17 cellular contexts compared by ENCODE assay signal in genomic region chr3:105830836-105831235, GRCh38. TPM values are rescaled to one million over a fixed set of nuclear protein-coding genes. Genes with fewer than 3 reads are reported as not detected.
A peak's percentile ranks its signal among the peaks of the same experiment; 100 is the strongest.
DNase-seq lines count a peak whose midpoint lies in the region; ATAC-seq, FAIRE-seq and TF ChIP-seq lines count a peak whose summit lies in the region.
"Had no signal": no experiment of that assay in that cellular context is flagged by ENCODE, and none has a peak within 500 bp of the region (broad histone marks: within the 10 kb centered on the region; RNA-seq: fewer than 3 reads in every experiment).

No MANE protein-coding gene starts in this region.

- H3K9me2 ChIP-seq in DOHH2 (replicated peaks; ENCODE audit: control insufficient read depth, low read length), result no peaks in the 10 kb centered on the region

- H3K9me3 Mint-ChIP-seq in activated B cell treated with CpG ODN at 0.5 μM for 24 hours (no peaks in the 10 kb centered on the region), glutamatergic neuron (ENCODE audit: unreplicated experiment) (no peaks in the 10 kb centered on the region)
- H3K9me3 Mint-ChIP-seq: type B pancreatic cell had no signal

- peaks cover 8% of the 10 kb centered on the region; the same call in 1 of the 2 replicates for H3K4me1 ChIP-seq in BLaER1
- peaks cover 76% of the 10 kb centered on the region for H3K4me1 ChIP-seq in DOHH2 (ENCODE audit: control insufficient read depth, low read length)

- H3K4me3 Mint-ChIP-seq in activated B cell treated with CpG ODN at 0.5 μM for 24 hours (peak overlapping the region; percentile 48), glutamatergic neuron (ENCODE audit: unreplicated experiment) (no peak overlapping the region)
- H3K4me3 Mint-ChIP-seq: type B pancreatic cell had no signal

- H3K36me3 ChIP-seq in BLaER1 (peaks cover 13% of the 10 kb centered on the region), DOHH2 (ENCODE audit: control insufficient read depth, low read length) (peaks cover 36% of the 10 kb centered on the region)

- H3K79me2 ChIP-seq in DOHH2 (ENCODE audit: control insufficient read depth, low read length), result peaks cover 41% of the 10 kb centered on the region

- H3K27me3 ChIP-seq in BLaER1 (no peaks in the 10 kb centered on the region), DOHH2 (ENCODE audit: control insufficient read depth, low read length) (no peaks in the 10 kb centered on the region)

- H3K27ac Mint-ChIP-seq in activated B cell treated with CpG ODN at 0.5 μM for 24 hours, result peak overlapping the region; percentile 67
- peak overlapping the region; percentile 19 for H3K27ac Mint-ChIP-seq in glutamatergic neuron (ENCODE audit: unreplicated experiment)

- H3K27me3 Mint-ChIP-seq in activated B cell treated with CpG ODN at 0.5 μM for 24 hours, result no peaks in the 10 kb centered on the region
- peaks cover 4% of the 10 kb centered on the region for H3K27me3 Mint-ChIP-seq in glutamatergic neuron (ENCODE audit: unreplicated experiment)
- H3K27me3 Mint-ChIP-seq: type B pancreatic cell had no signal

- CTCF ChIA-PET in activated B cell treated with CpG ODN at 0.5 μM for 24 hours (lab: Charles Lee), result no interaction called here

- H4K20me1 ChIP-seq in BLaER1, result no peaks in the 10 kb centered on the region
- H4K20me1 ChIP-seq in DOHH2 (ENCODE audit: control insufficient read depth, insufficient read depth, low read depth, low read length), result no peaks in the 10 kb centered on the region

- POLR2A ChIA-PET in activated B cell treated with CpG ODN at 0.5 μM for 24 hours (lab: Charles Lee), result interaction anchor here (0.6 to 2.8 kb wide), 6 partner anchors 19 to 38 kb away, joined by 3 to 22 read pairs (median 4); partner anchors contain the start of gene CBLB

- DNase-seq in activated B cell treated with CpG ODN at 0.5 μM for 24 hours (no peak), glutamatergic neuron (no peak), RCC 7860 (ENCODE audit: low spot score) (no peak), LoVo (ENCODE audit: low spot score) (no peak), COLO829 (ENCODE audit: low spot score) (no peak)
- DNase-seq: activated CD8-positive, alpha-beta memory T cell treated with anti-CD3 and anti-CD28 coated beads, Interleukin-2, amount 50 U/mL, for 48 hours; C1 segment of cervical spinal cord; EL; erythroblast; KG1; NCI-H1436 had no signal

- H3K9me3 ChIP-seq in BLaER1 (no peaks in the 10 kb centered on the region), DOHH2 (ENCODE audit: control insufficient read depth, insufficient read depth, low read length) (no peaks in the 10 kb centered on the region)

- H3K4me2 ChIP-seq in BLaER1, result peak overlapping the region; percentile 13; the same call in 1 of the 2 replicates
- peak overlapping the region; percentile 56 for H3K4me2 ChIP-seq in DOHH2 (ENCODE audit: low read length)

- FAIRE-seq in RCC 7860 (lab: Jason Lieb, UNC), result no peak

- H3K27ac ChIP-seq in BLaER1, result no peak overlapping the region
- H3K27ac ChIP-seq in DOHH2 (ENCODE audit: low read depth, low read length), result peak overlapping the region; percentile 42
- H3K27ac ChIP-seq: SK-N-MC had no signal

- H3K36me3 Mint-ChIP-seq in activated B cell treated with CpG ODN at 0.5 μM for 24 hours (ENCODE audit: low read depth), result peaks cover 17% of the 10 kb centered on the region
- H3K36me3 Mint-ChIP-seq in glutamatergic neuron (ENCODE audit: unreplicated experiment), result peaks cover 4% of the 10 kb centered on the region

- H3K9ac ChIP-seq in BLaER1, result no peak overlapping the region

- H3F3A ChIP-seq in DOHH2 (ENCODE audit: control insufficient read depth, insufficient read depth), result no peaks in the 10 kb centered on the region; the same call in none of the 2 replicates

- H3K4me1 Mint-ChIP-seq in activated B cell treated with CpG ODN at 0.5 μM for 24 hours, result peaks cover 71% of the 10 kb centered on the region
- H3K4me1 Mint-ChIP-seq in glutamatergic neuron (ENCODE audit: low read depth, unreplicated experiment), result peaks cover 36% of the 10 kb centered on the region

- peak; percentile 79 for ATAC-seq in activated B cell treated with CpG ODN at 0.5 μM for 24 hours (ENCODE audit: low read depth)
- ATAC-seq: sciatic nerve had no signal

- H3K4me3 ChIP-seq in BLaER1, result no peak overlapping the region
- H3K4me3 ChIP-seq in DOHH2 (ENCODE audit: low read length), result peak overlapping the region; percentile 52
- H3K4me3 ChIP-seq: coronary artery, SK-N-MC had no signal

- intact Hi-C loops in activated B cell treated with CpG ODN at 0.5 μM for 24 hours (cut with micrococcal nuclease), result loop anchor here (1.0 to 2.0 kb wide), 3 partner anchors 18 to 33 kb away; no protein-coding TSS in a partner anchor

- TF ChIP-seq CTCF in DOHH2 (IDR thresholded peaks at IDR 0.05; ENCODE audit: low read depth, low read length, poor library complexity, severe bottlenecking) (no peak), activated B cell treated with CpG ODN at 0.5 μM for 24 hours (IDR thresholded peaks at IDR 0.05) (no peak), glutamatergic neuron (IDR thresholded peaks at IDR 0.05; ENCODE audit: partially characterized antibody, unreplicated experiment) (no peak)

RNA-seq across cellular contexts. Expression of gene CBLB, which starts 38.0 kb away (rescaled TPM):
- total RNA-seq in activated B cell treated with CpG ODN at 0.5 μM for 24 hours (69.2 and 78.1 TPM in 2 replicates), glutamatergic neuron (ENCODE audit: unreplicated experiment) (269 TPM)
